17 cellular contexts compared by ENCODE assay signal in the genomic region with DNA sequence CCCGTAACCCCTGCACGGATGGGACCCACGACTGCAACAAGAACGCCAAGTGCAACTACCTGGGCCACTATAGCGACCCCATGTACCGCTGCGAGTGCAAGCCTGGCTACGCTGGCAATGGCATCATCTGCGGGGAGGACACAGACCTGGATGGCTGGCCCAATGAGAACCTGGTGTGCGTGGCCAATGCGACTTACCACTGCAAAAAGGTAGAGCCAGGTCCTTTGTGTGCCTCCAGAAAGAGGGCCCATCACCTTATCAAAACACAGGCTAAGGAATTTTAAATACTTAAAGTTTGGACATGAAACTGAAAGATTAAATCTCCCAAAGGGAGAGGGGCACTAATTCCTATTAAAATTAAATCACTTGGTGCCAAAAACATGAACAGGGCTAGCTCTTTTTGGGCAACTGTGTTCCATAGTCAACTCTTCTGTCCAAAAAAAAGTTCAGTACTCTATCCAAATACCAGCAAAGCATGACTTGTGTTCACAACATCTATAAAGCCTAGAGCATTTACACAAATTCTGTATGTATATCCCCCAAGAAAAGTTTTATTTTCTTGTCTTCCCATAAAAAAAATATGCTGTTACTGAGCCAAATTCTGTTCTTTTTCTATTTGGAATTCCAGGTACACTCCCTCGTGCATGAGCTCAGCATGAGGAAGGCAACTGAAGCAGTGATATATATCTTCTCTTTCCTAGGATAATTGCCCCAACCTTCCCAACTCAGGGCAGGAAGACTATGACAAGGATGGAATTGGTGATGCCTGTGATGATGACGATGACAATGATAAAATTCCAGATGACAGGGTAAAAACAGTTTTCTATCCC. TPM values are rescaled to one million over a fixed set of nuclear protein-coding genes. Genes with fewer than 3 reads are reported as not detected.
DNase-seq lines count a peak whose midpoint lies in the region; ATAC-seq and TF ChIP-seq lines count a peak whose summit lies in the region.
"Had no signal": no experiment of that assay in that cellular context is flagged by ENCODE, and none has a peak within 500 bp of the region (broad histone marks: within the 10 kb centered on the region; RNA-seq: fewer than 3 reads in every experiment).

No MANE protein-coding gene starts in this region.

- no peak overlapping the region for H3K14ac ChIP-seq in IMR-90 (replicated peaks; ENCODE audit: low read depth, low read length)

- peaks cover 78% of the 10 kb centered on the region for H3K36me3 ChIP-seq in IMR-90 (ENCODE audit: control insufficient read depth, insufficient read depth, low read length)

- no peaks in the 10 kb centered on the region for H3K27me3 ChIP-seq in IMR-90 (ENCODE audit: control insufficient read depth, insufficient read depth, low read length)

- H3K9me1 ChIP-seq in IMR-90 (ENCODE audit: insufficient read depth, low read length) = peaks cover 16% of the 10 kb centered on the region

- dilution Hi-C loops in IMR-90 (cut with HindIII; ENCODE audit: low sequenced_read_pairs, unreplicated experiment) = no loop called here

- POLR2A ChIA-PET in IMR-90 (lab: Charles Lee; ENCODE audit: unreplicated experiment) = interaction anchor here (0.6 kb wide), 3 partner anchors 77 to 455 kb away, joined by 3 to 4 read pairs (median 4); no protein-coding TSS in a partner anchor

- no peak overlapping the region for H2BK5ac ChIP-seq in IMR-90 (ENCODE audit: low read depth, low read length, poor library complexity, severe bottlenecking)

- peak; percentile 5; the same call in 1 of the 2 replicates for TF ChIP-seq POLR2A in IMR-90 (IDR thresholded peaks at IDR 0.05; ENCODE audit: low read depth, low read length)

- no peak overlapping the region for H3K56ac ChIP-seq in IMR-90 (ENCODE audit: extremely low read depth, insufficient read depth, low read length)

- H2AK9ac ChIP-seq in IMR-90 (replicated peaks; ENCODE audit: low read depth, low read length, poor library complexity) = no peak overlapping the region

- no peak overlapping the region for H3K9ac ChIP-seq in IMR-90 (ENCODE audit: low read depth, low read length)

- H4K5ac ChIP-seq in IMR-90 (ENCODE audit: low read depth, low read length) = no peak overlapping the region

- H3K4me3 ChIP-seq in IMR-90 (ENCODE audit: insufficient read depth, low read depth, low read length) (no peak overlapping the region), epithelial cell of esophagus (ENCODE audit: low read length) (no peak overlapping the region)
- H3K4me3 ChIP-seq: A549, GM23338 had no signal

- no peak overlapping the region for H2BK20ac ChIP-seq in IMR-90 (ENCODE audit: low read depth, low read length)

- no peak overlapping the region for H3K4ac ChIP-seq in IMR-90 (ENCODE audit: low read depth, low read length)

- H4K20me1 ChIP-seq in IMR-90 (ENCODE audit: insufficient read depth, low read length) = peaks cover 99% of the 10 kb centered on the region

- no peaks in the 10 kb centered on the region; the same call in 1 of the 2 replicates for H3K4me1 ChIP-seq in IMR-90 (ENCODE audit: control insufficient read depth, insufficient read depth, low read length)

- WGBS in IMR-90 (ENCODE audit: extremely low coverage in 2 of 2, insufficient read length in 1 of 2), 2 experiments = 94% methylated on average over 5 of the region's 13 CpGs; no CpG with 5 or more reads in 1 of the 2 experiments

- H2BK15ac ChIP-seq in IMR-90 (ENCODE audit: low read depth, low read length) = no peak overlapping the region

- H3K18ac ChIP-seq in IMR-90 (ENCODE audit: low read depth, low read length) = no peak overlapping the region

- TF ChIP-seq RAD21 in IMR-90 (IDR thresholded peaks at IDR 0.05; ENCODE audit: low read length) = no peak

- CTCF ChIA-PET in IMR-90 (lab: Yijun Ruan, JAX) = no interaction called here

- H3K27ac ChIP-seq in IMR-90 (ENCODE audit: insufficient read depth, low read length) = no peak overlapping the region
- H3K27ac ChIP-seq: A549 had no signal

- BruUV-seq in IMR-90 (replicated peaks; lab: Mats Ljungman, UMichigan) = no TSS peak

- H3K4me2 ChIP-seq in IMR-90 (ENCODE audit: low read depth, low read length) = no peak overlapping the region; the same call in 1 of the 2 replicates
- H3K4me2 ChIP-seq: A549, GM23338 had no signal

- ATAC-seq in IMR-90 (ENCODE audit: low read depth) (no peak), HG02870 (IDR thresholded peaks at IDR 0.05; ENCODE audit: unreplicated experiment) (no peak)
- ATAC-seq: A549, GM23338 had no signal

- peak overlapping the region; percentile 17 for H2AFZ ChIP-seq in IMR-90 (replicated peaks; ENCODE audit: low read length, poor library complexity)
- H2AFZ ChIP-seq: GM23338 had no signal

- H2BK120ac ChIP-seq in IMR-90 (ENCODE audit: low read depth, low read length) = no peak overlapping the region

- H3K9me3 ChIP-seq in IMR-90 (ENCODE audit: control insufficient read depth, insufficient read depth, low read length) = no peaks in the 10 kb centered on the region
- H3K9me3 ChIP-seq: A549 had no signal

- intact Hi-C loops in IMR-90 (cut with micrococcal nuclease) = no loop called here

- H2AK5ac ChIP-seq in IMR-90 (ENCODE audit: low read depth, low read length) = no peak overlapping the region

- TF ChIP-seq CTCF in IMR-90 (conservative IDR thresholded peaks at IDR 0.05; ENCODE audit: low read depth, low read length) = no peak
- no peak for TF ChIP-seq CTCF in epithelial cell of esophagus (IDR thresholded peaks at IDR 0.05; ENCODE audit: insufficient read depth, low read depth, low read length, missing control alignments)

- peaks cover 4 to 79% of the 10 kb centered on the region in 2 experiments; a peak in 3 of 4 replicates for H3K79me1 ChIP-seq in IMR-90 (ENCODE audit: low read depth in 1 of 2, low read length in 2 of 2)

- no peak overlapping the region; the same call in 1 of the 2 replicates for H3K23ac ChIP-seq in IMR-90 (ENCODE audit: low read depth, low read length)

- peak; percentile 27 for DNase-seq in ACHN
- peak; percentile 36 for DNase-seq in IMR-90
- DNase-seq in epithelial cell of esophagus (ENCODE audit: low read depth) = peak; percentile 10
- peak; percentile 52 for DNase-seq in myocyte (ENCODE audit: low read depth)
- no peak for DNase-seq in germinal center (ENCODE audit: low spot score)
- DNase-seq in T-helper 1 cell = no peak
- DNase-seq in NCI-H774 (lab: John Stamatoyannopoulos, UW) = no peak
- DNase-seq: activated CD4-positive, CD25-positive, alpha-beta regulatory T cell treated with anti-CD3 and anti-CD28 coated beads, Interleukin-2, amount 50 U/mL, for 72 hours; amniotic stem cell; head of caudate nucleus; immature natural killer cell; NCI-H2029 treated with DMSO at 0.1 percent for 48 hours; NCI-H446 treated with DMSO at 0.1 percent for 48 hours; SHP77 had no signal

- in situ Hi-C loops in ACHN (cut with HindIII; ENCODE audit: low pct_ligation_motif_present, low pct_unique_long_range_greater_than_20kb, low sequenced_read_pairs) (no loop called here), IMR-90 (cut with MboI; ENCODE audit: low sequenced_read_pairs) (no loop called here)

- H4K91ac ChIP-seq in IMR-90 (ENCODE audit: insufficient read depth, low read depth, low read length) = no peak overlapping the region

- no peak overlapping the region for H4K8ac ChIP-seq in IMR-90 (ENCODE audit: low read depth in 2 of 2, low read length in 2 of 2)

TF ChIP-seq in IMR-90, 13 proteins besides CTCF, POLR2A, EP300 and RAD21:
- TF ChIP-seq RCOR1 (IDR thresholded peaks at IDR 0.05; ENCODE audit: insufficient replicate concordance, low read length) = no peak
- TF ChIP-seq, protein P1, sequence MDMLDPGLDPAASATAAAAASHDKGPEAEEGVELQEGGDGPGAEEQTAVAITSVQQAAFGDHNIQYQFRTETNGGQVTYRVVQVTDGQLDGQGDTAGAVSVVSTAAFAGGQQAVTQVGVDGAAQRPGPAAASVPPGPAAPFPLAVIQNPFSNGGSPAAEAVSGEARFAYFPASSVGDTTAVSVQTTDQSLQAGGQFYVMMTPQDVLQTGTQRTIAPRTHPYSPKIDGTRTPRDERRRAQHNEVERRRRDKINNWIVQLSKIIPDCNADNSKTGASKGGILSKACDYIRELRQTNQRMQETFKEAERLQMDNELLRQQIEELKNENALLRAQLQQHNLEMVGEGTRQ (IDR thresholded peaks at IDR 0.05; ENCODE audit: low read depth, low read length) = no peak
- no peak for TF ChIP-seq NFE2L2 (IDR thresholded peaks at IDR 0.05; ENCODE audit: low read depth, low read length)
- no peak for TF ChIP-seq BHLHE40 (IDR thresholded peaks at IDR 0.05; ENCODE audit: low read depth, low read length)
- TF ChIP-seq MAFK (IDR thresholded peaks at IDR 0.05; ENCODE audit: low read depth, low read length) = no peak
- TF ChIP-seq MXI1 (IDR thresholded peaks at IDR 0.05; ENCODE audit: borderline replicate concordance, low read depth, low read length) = no peak
- TF ChIP-seq, protein P2, sequence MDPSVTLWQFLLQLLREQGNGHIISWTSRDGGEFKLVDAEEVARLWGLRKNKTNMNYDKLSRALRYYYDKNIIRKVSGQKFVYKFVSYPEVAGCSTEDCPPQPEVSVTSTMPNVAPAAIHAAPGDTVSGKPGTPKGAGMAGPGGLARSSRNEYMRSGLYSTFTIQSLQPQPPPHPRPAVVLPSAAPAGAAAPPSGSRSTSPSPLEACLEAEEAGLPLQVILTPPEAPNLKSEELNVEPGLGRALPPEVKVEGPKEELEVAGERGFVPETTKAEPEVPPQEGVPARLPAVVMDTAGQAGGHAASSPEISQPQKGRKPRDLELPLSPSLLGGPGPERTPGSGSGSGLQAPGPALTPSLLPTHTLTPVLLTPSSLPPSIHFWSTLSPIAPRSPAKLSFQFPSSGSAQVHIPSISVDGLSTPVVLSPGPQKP (IDR thresholded peaks at IDR 0.05; ENCODE audit: borderline replicate concordance, low read depth, low read length) = no peak
- TF ChIP-seq CHD1 (IDR thresholded peaks at IDR 0.05; ENCODE audit: low read depth, low read length) = no peak
- no peak for TF ChIP-seq FOS (IDR thresholded peaks at IDR 0.05; ENCODE audit: low read depth, low read length)
- no peak for TF ChIP-seq CEBPB (IDR thresholded peaks at IDR 0.05; ENCODE audit: low read depth, low read length)
- no peak for TF ChIP-seq MAZ (IDR thresholded peaks at IDR 0.05; ENCODE audit: borderline replicate concordance, low read depth, low read length)
- TF ChIP-seq RFX5 (IDR thresholded peaks at IDR 0.05; ENCODE audit: low read depth, low read length) = no peak
- no peak for TF ChIP-seq SMC3 (IDR thresholded peaks at IDR 0.05; ENCODE audit: low read depth, low read length)
TF ChIP-seq in IMR-90: peak in this region for 0.

RNA-seq across cellular contexts. Expression of gene THBS1, which starts 9.2 kb away (rescaled TPM):
- total RNA-seq in IMR-90 (2012; rRNA removed) (3,217 and 4,071 TPM in 2 replicates), myocyte (1,149 and 1,987 TPM in 2 replicates)
- 1,562 and 1,711 TPM in 2 replicates for polyA plus RNA-seq in IMR-90 (2012; rRNA removed)
- polyA plus RNA-seq in IMR-90 (2012; cell fraction: cytosol; rRNA removed) = 567 and 904 TPM in 2 replicates
- 2,496 and 5,799 TPM in 2 replicates for polyA plus RNA-seq in IMR-90 (2012; cell fraction: nucleus; rRNA removed; ENCODE audit: low replicate concordance)
- polyA plus RNA-seq in myocyte (2012) = 2,462 TPM

Comparison
In these comparisons a context has a peak if more than half of its experiments do, and no peak if none do; other contexts are left out.
1. DNase-seq: peak in ACHN (single experiment), IMR-90 (single experiment), epithelial cell of esophagus (single experiment) and myocyte (single experiment); none in germinal center (single experiment), T-helper 1 cell (0 of 5) and NCI-H774 (single experiment).